ENCODE assay signal across 22 cellular contexts in the genomic region with DNA sequence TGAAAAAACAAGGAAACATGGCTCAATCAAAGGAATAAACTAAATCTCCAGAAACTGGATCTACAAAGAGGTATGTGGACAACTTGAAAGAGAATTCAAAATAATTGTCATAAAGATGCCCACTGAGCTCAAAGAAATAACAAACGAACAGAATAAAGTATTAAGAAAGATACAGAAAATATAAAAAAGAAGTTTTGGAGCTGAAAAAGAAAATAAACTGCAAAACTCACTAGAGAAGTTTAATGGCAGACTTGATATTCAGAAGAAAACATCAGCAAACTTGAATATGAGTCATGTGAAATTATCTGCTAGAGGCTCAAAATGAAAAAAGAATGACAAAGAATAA.
"Had no signal": no experiment of that assay in that cellular context is flagged by ENCODE, and none has a peak within 500 bp of the region (broad histone marks: within the 10 kb centered on the region; RNA-seq: fewer than 3 reads in every experiment).

No MANE protein-coding gene starts in this region.

- ATAC-seq: HepG2, Panc1, PC-3, T-cell had no signal

- DNase-seq: IMR-90, Karpas-422, NCI-H1092, NCI-H1105 treated with DMSO at 0.1 percent for 48 hours, NCI-H1417 treated with DMSO at 0.1 percent for 48 hours, NCI-H146, NCI-H1694 treated with DMSO at 0.1 percent for 48 hours, NCI-H1930, NCI-H2081, NCI-H2107, NCI-H2227 treated with DMSO at 0.1 percent for 48 hours, NCI-H524, NCI-H526 treated with DMSO at 0.1 percent for 48 hours, NCI-H748 treated with DMSO at 0.1 percent for 48 hours, PC-3, SHP77, SK-N-SH, SW 1271, T-cell had no signal

- H3K27ac ChIP-seq: RWPE1 had no signal

- H3K9ac ChIP-seq: SK-N-SH had no signal

- H3K4me2 ChIP-seq: SK-N-SH had no signal

- H3K9me3 ChIP-seq: SK-N-SH had no signal
